Comparison of ENCODE assay signal across 8 cellular contexts in the genomic region with DNA sequence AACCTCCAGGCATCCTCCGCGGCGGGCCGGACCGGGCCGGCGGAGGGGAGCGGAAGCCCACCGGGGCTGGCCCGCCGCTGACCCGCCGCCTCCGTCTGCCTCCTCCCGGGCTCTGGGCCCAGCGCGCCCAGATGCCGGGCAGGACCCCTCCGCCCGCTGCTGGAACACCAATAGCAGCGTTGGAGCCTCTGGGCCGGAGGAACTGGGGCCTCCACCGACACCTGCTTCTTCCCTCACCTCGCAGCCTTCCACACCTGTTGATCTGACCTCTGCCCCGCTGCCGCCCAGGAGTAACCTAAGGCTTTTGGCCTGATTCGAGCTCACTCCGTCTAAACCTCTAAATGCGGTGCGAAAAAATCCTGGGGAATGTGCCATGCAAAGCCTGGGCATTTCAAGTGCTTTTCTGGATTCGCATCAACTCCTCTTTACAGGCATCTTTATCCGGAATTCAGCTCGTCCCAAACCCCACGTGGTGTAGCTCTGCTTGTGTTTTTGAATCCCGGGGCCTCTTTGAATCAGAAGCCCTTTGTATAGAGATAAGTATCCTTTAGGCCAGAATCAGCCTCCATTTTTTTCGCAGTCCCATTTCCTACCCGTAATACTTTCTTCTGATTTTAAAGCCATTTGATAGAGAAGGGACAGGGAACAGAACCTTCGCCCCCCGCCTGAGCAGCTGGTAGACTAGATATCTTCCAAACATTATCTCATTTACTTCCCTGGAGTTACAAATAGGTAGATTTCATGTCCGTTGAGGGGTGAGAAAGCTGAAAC. TPM values are rescaled to one million over a fixed set of nuclear protein-coding genes. Genes with fewer than 3 reads are reported as not detected.
DNase-seq lines count a peak whose midpoint lies in the region; ATAC-seq, FAIRE-seq and TF ChIP-seq lines count a peak whose summit lies in the region.

No MANE protein-coding gene starts in this region.

- peak overlapping the region; percentile 66 for H2AFZ ChIP-seq in PC-3 (ENCODE audit: low read length)

- no peaks in the 10 kb centered on the region for H3K9me3 Mint-ChIP-seq in Calu3 (ENCODE audit: low read depth, unreplicated experiment)

- no peaks in the 10 kb centered on the region for H3K9me2 ChIP-seq in PC-3 (replicated peaks; ENCODE audit: low read length)

- peak overlapping the region; percentile 86; the same call in 1 of the 2 replicates for H3K4me2 ChIP-seq in PC-3 (ENCODE audit: low read length)

- H3K4me1 ChIP-seq in PC-3 (ENCODE audit: insufficient read depth, low read length) (peaks cover 23% of the 10 kb centered on the region), muscle layer of colon (ENCODE audit: insufficient read depth, low read length) (peaks cover 45% of the 10 kb centered on the region)
- H3K4me1 ChIP-seq in effector memory CD4-positive, alpha-beta T cell (ENCODE audit: control insufficient read depth, insufficient read depth, low read length, poor library complexity, severe bottlenecking) = peaks cover 12% of the 10 kb centered on the region

- CTCF ChIA-PET in Calu3 (lab: Charles Lee) (interaction anchor here (0.6 to 1.9 kb wide), 4 partner anchors 70 to 116 kb away, joined by 3 to 9 read pairs (median 7); no protein-coding TSS in a partner anchor), PC-3 (lab: Charles Lee) (interaction anchor here (1.4 kb wide), 1 partner anchor 114 kb away, joined by 13 read pairs; no protein-coding TSS in a partner anchor)

- POLR2A ChIA-PET in PC-3 (lab: Charles Lee; ENCODE audit: unreplicated experiment) = interaction anchor here (0.6 to 0.7 kb wide), 2 partner anchors 18 to 73 kb away, joined by 4 to 14 read pairs; no protein-coding TSS in a partner anchor

- H4K20me1 ChIP-seq in PC-3 (ENCODE audit: low read length) = peaks cover 28% of the 10 kb centered on the region

- H3K4me3 Mint-ChIP-seq in Calu3 (ENCODE audit: low read depth, unreplicated experiment) = peak overlapping the region; percentile 98

- ATAC-seq in PC-3 = no peak

- H3K27ac ChIP-seq in PC-3 (ENCODE audit: low read length) (no peak overlapping the region), muscle layer of colon (ENCODE audit: low read depth, low read length) (peak overlapping the region; percentile 95)
- H3K27ac ChIP-seq in effector memory CD4-positive, alpha-beta T cell (ENCODE audit: insufficient read depth, low read length, poor library complexity, severe bottlenecking) = no peak overlapping the region

- BruUV-seq in Calu3 (replicated peaks; lab: Mats Ljungman, UMichigan) (TSS peak; percentile 63), PC-3 (replicated peaks; lab: Mats Ljungman, UMichigan) (no TSS peak)

- intact Hi-C loops in Calu3 (cut with micrococcal nuclease; ENCODE audit: unreplicated experiment) = loop anchor here (5.0 kb wide), 1 partner anchor 65 kb away; no protein-coding TSS in a partner anchor
- intact Hi-C loops in PC-3 (cut with micrococcal nuclease) = loop anchor here (2.0 kb wide), 1 partner anchor 35 kb away; no protein-coding TSS in a partner anchor

- H3K36me3 ChIP-seq in H7 (replicated peaks; ENCODE audit: control insufficient read depth, insufficient read depth, low read length) (no peaks in the 10 kb centered on the region), PC-3 (ENCODE audit: low read depth, low read length) (peaks cover 13% of the 10 kb centered on the region), muscle layer of colon (ENCODE audit: insufficient read depth, low read length) (no peaks in the 10 kb centered on the region)
- no peaks in the 10 kb centered on the region for H3K36me3 ChIP-seq in effector memory CD4-positive, alpha-beta T cell (ENCODE audit: control insufficient read depth, insufficient read depth, low read length)

- no peaks in the 10 kb centered on the region for H3K27me3 ChIP-seq in H7 (ENCODE audit: control insufficient read depth, insufficient read depth, low read length)
- H3K27me3 ChIP-seq in PC-3 (ENCODE audit: low read length) = no peaks in the 10 kb centered on the region
- H3K27me3 ChIP-seq in effector memory CD4-positive, alpha-beta T cell (replicated peaks; ENCODE audit: control insufficient read depth, insufficient read depth, low read length, poor library complexity, severe bottlenecking) = peaks cover 12% of the 10 kb centered on the region
- H3K27me3 ChIP-seq in muscle layer of colon (ENCODE audit: control insufficient read depth in 1 of 2, insufficient read depth in 2 of 2, low read length in 2 of 2) = no peaks in the 10 kb centered on the region

- peak overlapping the region; percentile 86 for H3K27ac Mint-ChIP-seq in Calu3 (ENCODE audit: unreplicated experiment)

- peaks cover 51% of the 10 kb centered on the region for H3K4me1 Mint-ChIP-seq in Calu3 (ENCODE audit: low read depth, unreplicated experiment)

- no peak for DNase-seq in Calu3
- DNase-seq in H7 = peak; percentile 28
- DNase-seq in PC-3 = no peak
- no peak for DNase-seq in effector memory CD4-positive, alpha-beta T cell
- no peak for DNase-seq in GDM1 (lab: John Stamatoyannopoulos, UW)
- no peak for DNase-seq in activated CD4-positive, CD25-positive, alpha-beta regulatory T cell (lab: John Stamatoyannopoulos, UW)
- DNase-seq in urothelium cell line (ENCODE audit: low spot score) = no peak

- H3K27me3 Mint-ChIP-seq in Calu3 (ENCODE audit: unreplicated experiment) = no peaks in the 10 kb centered on the region

- no peak for TF ChIP-seq CTCF in Calu3 (IDR thresholded peaks at IDR 0.05; ENCODE audit: unreplicated experiment)
- TF ChIP-seq CTCF in PC-3 (conservative IDR thresholded peaks at IDR 0.05; ENCODE audit: low read depth, low read length) = no peak

- H3K9ac ChIP-seq in PC-3 (ENCODE audit: low read length) (no peak overlapping the region), muscle layer of colon (ENCODE audit: low read length) (peak overlapping the region; percentile 91)

- peaks cover 3% of the 10 kb centered on the region for H3F3A ChIP-seq in PC-3 (ENCODE audit: low read length, unreplicated experiment)

- no peak for FAIRE-seq in urothelium cell line (lab: Jason Lieb, UNC)

- H3K9me3 ChIP-seq in PC-3 (ENCODE audit: low read length) (no peaks in the 10 kb centered on the region), muscle layer of colon (ENCODE audit: low read length) (no peaks in the 10 kb centered on the region)
- H3K9me3 ChIP-seq in effector memory CD4-positive, alpha-beta T cell (ENCODE audit: control insufficient read depth, low read length) = no peaks in the 10 kb centered on the region

- peaks cover 43% of the 10 kb centered on the region for H3K79me2 ChIP-seq in PC-3 (ENCODE audit: low read length)

- H3K4me3 ChIP-seq in H7 (ENCODE audit: insufficient read depth, low read depth, low read length) (peak overlapping the region; percentile 61), PC-3 (ENCODE audit: low read length) (no peak overlapping the region), muscle layer of colon (ENCODE audit: low read depth in 1 of 2, low read length in 2 of 2) (peak overlapping the region; percentile 71 to 79)
- H3K4me3 ChIP-seq in effector memory CD4-positive, alpha-beta T cell (ENCODE audit: insufficient read depth, low read depth, low read length, poor library complexity, severe bottlenecking) = peak overlapping the region; percentile 62

- H3K36me3 Mint-ChIP-seq in Calu3 (ENCODE audit: insufficient read depth, unreplicated experiment) = peaks cover 49% of the 10 kb centered on the region

RNA-seq across cellular contexts. Expression of a gene that starts 0.7 kb away (rescaled TPM):
- total RNA-seq in Calu3 (2022) = 83.4 and 140 TPM in 2 replicates
- total RNA-seq in H7 (2014; rRNA removed; shearing (Covaris generic)) = 309 and 364 TPM in 2 replicates
- total RNA-seq in PC-3 (2014; rRNA removed) = 231 and 323 TPM in 2 replicates
